In genomic region chr11:17738350-17739207, GRCh38 we compare ENCODE assay signal across 21 cellular contexts. TPM values are rescaled to one million over a fixed set of nuclear protein-coding genes. Genes with fewer than 3 reads are reported as not detected.
A peak's percentile ranks its signal among the peaks of the same experiment; 100 is the strongest.
DNase-seq lines count a peak whose midpoint lies in the region; ATAC-seq and TF ChIP-seq lines count a peak whose summit lies in the region.
"Had no signal": no experiment of that assay in that cellular context is flagged by ENCODE, and none has a peak within 500 bp of the region (broad histone marks: within the 10 kb centered on the region; RNA-seq: fewer than 3 reads in every experiment).

No MANE protein-coding gene starts in this region.

- H3K4me3 ChIP-seq in Peyer's patch (no peak overlapping the region), iPS-18a (ENCODE audit: low read length) (peak overlapping the region; percentile 17), sigmoid colon (no peak overlapping the region)
- H3K4me3 ChIP-seq: esophagus muscularis mucosa, ovary, tibial artery had no signal

- no peak overlapping the region for H3K9ac ChIP-seq in iPS-18a (ENCODE audit: low read length)

- H3K27me3 ChIP-seq in Peyer's patch (peaks cover 0 to 26% of the 10 kb centered on the region in 2 donors), iPS-18a (ENCODE audit: control insufficient read depth, insufficient read depth, low read length) (peaks cover 56% of the 10 kb centered on the region), sigmoid colon (peaks cover 33 to 73% (median 61%) of the 10 kb centered on the region in 3 donors)
- H3K27me3 ChIP-seq: ovary had no signal

- H3K4me1 ChIP-seq in Peyer's patch (peaks cover 0 to 19% (median 3%) of the 10 kb centered on the region in 4 donors), iPS-18a (ENCODE audit: control insufficient read depth, low read depth, low read length) (peaks cover 21% of the 10 kb centered on the region), sigmoid colon (peaks cover 0 to 28% (median 25%) of the 10 kb centered on the region in 4 donors)

- H3K9me3 ChIP-seq in Peyer's patch (no peaks in the 10 kb centered on the region), iPS-18a (ENCODE audit: control insufficient read depth, low read depth, low read length) (no peaks in the 10 kb centered on the region), sigmoid colon (no peaks in the 10 kb centered on the region)
- H3K9me3 ChIP-seq: esophagus muscularis mucosa, ovary, tibial artery had no signal

- TF ChIP-seq EP300 in sigmoid colon (IDR thresholded peaks at IDR 0.05), result no peak

- 24 to 34% methylated on average over 25 of the region's 25 CpGs for WGBS in sigmoid colon, 2 donors

- no peak for ATAC-seq in HG02840 (IDR thresholded peaks at IDR 0.05; ENCODE audit: low FRiP score, unreplicated experiment)

- H3K4me3 Mint-ChIP-seq in immature natural killer cell, result no peak overlapping the region
- H3K4me3 Mint-ChIP-seq: dendritic cell treated with granulocyte-macrophage colony-stimulating factor and Interleukin-4, amounts not matched to agents 40 ng/mL and 50 ng/mL, for 4 days; IgD-negative memory B cell had no signal

- intact Hi-C loops in sigmoid colon (cut with DNase I), result no loop called here

- peaks cover 6 to 16% (median 10%) of the 10 kb centered on the region in 3 donors for H3K27me3 Mint-ChIP-seq in immature natural killer cell (ENCODE audit: low read depth in 3 of 3)

- no peak for TF ChIP-seq POLR2A in Peyer's patch (IDR thresholded peaks at IDR 0.05)
- no peak for TF ChIP-seq POLR2A in sigmoid colon (IDR thresholded peaks at IDR 0.05)

- no peak overlapping the region for H3K27ac ChIP-seq in Peyer's patch
- H3K27ac ChIP-seq in iPS-18a (ENCODE audit: low read length), result no peak overlapping the region
- no peak overlapping the region for H3K27ac ChIP-seq in sigmoid colon
- H3K27ac ChIP-seq: C4-2B, esophagus muscularis mucosa, ovary, tibial artery had no signal

- peak; percentile 76 for DNase-seq in NCI-H82 (lab: John Stamatoyannopoulos, UW)
- no peak for DNase-seq in NCI-H82 treated with DMSO at 0.1 percent for 48 hours (lab: John Stamatoyannopoulos, UW; ENCODE audit: unreplicated experiment)
- DNase-seq in Peyer's patch, result peak in 2 of 3 donors; percentile 33 to 39
- peak; percentile 49 for DNase-seq in sigmoid colon
- no peak for DNase-seq in immature natural killer cell
- no peak for DNase-seq in T-helper 9 cell
- DNase-seq: activated gamma-delta T cell; DMS79; NCI-H2081; stimulated activated CD4-positive, alpha-beta T cell treated with anti-CD3 and anti-CD28 coated beads, Interleukin-4, amount 100 ng/mL, for 4 hours had no signal

- peaks cover 0 to 3% (median 0%) of the 10 kb centered on the region in 6 donors for H3K9me3 Mint-ChIP-seq in immature natural killer cell
- H3K9me3 Mint-ChIP-seq: dendritic cell treated with granulocyte-macrophage colony-stimulating factor and Interleukin-4, amounts not matched to agents 40 ng/mL and 50 ng/mL, for 4 days had no signal

- TF ChIP-seq CTCF in Peyer's patch (IDR thresholded peaks at IDR 0.05) (no peak), sigmoid colon (IDR thresholded peaks at IDR 0.05) (no peak)

- H3K4me1 Mint-ChIP-seq in immature natural killer cell, result peaks cover 0 to 12% of the 10 kb centered on the region in 2 donors

- no peaks in the 10 kb centered on the region for H3K36me3 Mint-ChIP-seq in immature natural killer cell

- no peaks in the 10 kb centered on the region for H3K36me3 ChIP-seq in Peyer's patch
- H3K36me3 ChIP-seq in iPS-18a (ENCODE audit: control insufficient read depth, low read depth, low read length), result no peaks in the 10 kb centered on the region
- H3K36me3 ChIP-seq in sigmoid colon, result no peaks in the 10 kb centered on the region
- H3K36me3 ChIP-seq: esophagus muscularis mucosa, ovary, tibial artery had no signal

- no peak overlapping the region for H3K27ac Mint-ChIP-seq in immature natural killer cell
- H3K27ac Mint-ChIP-seq: dendritic cell treated with granulocyte-macrophage colony-stimulating factor and Interleukin-4, amounts not matched to agents 40 ng/mL and 50 ng/mL, for 4 days; IgD-negative memory B cell had no signal

RNA-seq across cellular contexts. Expression of gene KCNC1, which starts 4.0 kb away (rescaled TPM):
- 1 to 10 TPM in 1 of 4 donors, under 1 TPM in 1, not detected in 2; 0.13 to 9.9 TPM for total RNA-seq in Peyer's patch
- 1 to 10 TPM in 1 of 4 donors, under 1 TPM in 2, not detected in 1; 0.36 to 1.9 (median 0.54) TPM for total RNA-seq in sigmoid colon
- polyA plus RNA-seq in sigmoid colon, result under 1 TPM in 1 of 3 donors, not detected in 2; 0.42 TPM
- under 1 TPM in 1 of 3 donors, not detected in 2; 0.11 TPM for polyA plus RNA-seq in immature natural killer cell
- total RNA-seq: A172, esophagus muscularis mucosa, mucosa of gallbladder had no signal

RNA-seq across cellular contexts. Expression of gene MYOD1, which starts 19.2 kb away (rescaled TPM):
- total RNA-seq in Peyer's patch (not detected), sigmoid colon (not detected)
- polyA plus RNA-seq in sigmoid colon (not detected), immature natural killer cell (not detected)
- total RNA-seq: A172, astrocyte, esophagus muscularis mucosa, mucosa of gallbladder, ovary had no signal
- polyA plus RNA-seq: IgD-negative memory B cell, ovary had no signal

Comparison
In these comparisons a context has a peak if more than half of its experiments do, and no peak if none do; other contexts are left out.
1. DNase-seq: peak in NCI-H82 (single experiment), Peyer's patch (2 of 3) and sigmoid colon (single experiment); none in NCI-H82 treated with DMSO at 0.1 percent for 48 hours (single experiment), immature natural killer cell (0 of 3) and T-helper 9 cell (single experiment).